ENCODE assay signal across 30 cellular contexts in genomic region chr2:70988726-70989648, GRCh38. TPM values are rescaled to one million over a fixed set of nuclear protein-coding genes. Genes with fewer than 3 reads are reported as not detected.
DNase-seq lines count a peak whose midpoint lies in the region; ATAC-seq and TF ChIP-seq lines count a peak whose summit lies in the region.
"Had no signal": no experiment of that assay in that cellular context is flagged by ENCODE, and none has a peak within 500 bp of the region (broad histone marks: within the 10 kb centered on the region; RNA-seq: fewer than 3 reads in every experiment).

No MANE protein-coding gene starts in this region.

- H3K9ac ChIP-seq in endodermal cell (ENCODE audit: extremely low read depth, low read length, poor library complexity, severe bottlenecking) = no peak overlapping the region

- no peak overlapping the region for H3K27ac ChIP-seq in endodermal cell (ENCODE audit: low read depth, low read length)
- H3K27ac ChIP-seq: A549, adrenal gland, psoas muscle, upper lobe of left lung, WERI-Rb-1 had no signal

- H3K9me3 ChIP-seq in endodermal cell (ENCODE audit: control insufficient read depth, low read length) = no peaks in the 10 kb centered on the region
- H3K9me3 ChIP-seq: A549, adrenal gland, heart left ventricle, psoas muscle, upper lobe of left lung had no signal

- peaks cover 42% of the 10 kb centered on the region for H3K36me3 ChIP-seq in endodermal cell (ENCODE audit: control insufficient read depth, insufficient read depth, low read length)

- DNase-seq in activated T-cell treated with anti-CD3 and anti-CD28 coated beads, Interleukin-2, amount 50 U/mL, for 24 hours = no peak
- DNase-seq in activated T-cell treated with anti-CD3 and anti-CD28 coated beads for 4 hours = no peak
- peak; percentile 1 for DNase-seq in GM03348 (ENCODE audit: low spot score)
- peak; percentile 22 for DNase-seq in endodermal cell
- no peak for DNase-seq in stimulated activated naive B cell treated with anti-CD40 and anti-IgM and Interleukin-4, amounts not matched to agents 10 μg/mL and 1 μg/mL and 100 μg/mL, for 72 hours
- DNase-seq in iPS-NIHi11 (ENCODE audit: low spot score) = no peak
- no peak for DNase-seq in SKM-1 (lab: John Stamatoyannopoulos, UW; ENCODE audit: unreplicated experiment)
- no peak for DNase-seq in SK-N-DZ (ENCODE audit: low spot score)
- DNase-seq: activated CD4-positive, alpha-beta T cell treated with anti-CD3 and anti-CD28 coated beads, Interleukin-2, amount 10 ng/mL, durations not matched to agents 24 days and 14 days; AML-193; CD8-positive, alpha-beta memory T cell; foreskin melanocyte; kidney; midbrain; naive B cell; NCI-H446 treated with DMSO at 0.1 percent for 48 hours; SIG-M5; T1000; WERI-Rb-1 had no signal

- H3K27me3 ChIP-seq in endodermal cell (ENCODE audit: control insufficient read depth, insufficient read depth, low read length, poor library complexity, severe bottlenecking) = no peaks in the 10 kb centered on the region
- H3K27me3 ChIP-seq: adrenal gland, dorsolateral prefrontal cortex, heart left ventricle, upper lobe of left lung had no signal

- H3K9me3 Mint-ChIP-seq in activated T-cell treated with anti-CD3 and anti-CD28 coated beads, Interleukin-2, amount 50 U/mL, for 24 hours = no peaks in the 10 kb centered on the region
- no peaks in the 10 kb centered on the region for H3K9me3 Mint-ChIP-seq in endodermal cell
- no peaks in the 10 kb centered on the region for H3K9me3 Mint-ChIP-seq in stimulated activated naive B cell treated with anti-CD40 and anti-IgM and Interleukin-4, amounts not matched to agents 10 μg/mL and 1 μg/mL and 100 μg/mL, for 72 hours
- H3K9me3 Mint-ChIP-seq: activated CD4-positive, alpha-beta T cell treated with anti-CD3 and anti-CD28 coated beads, Interleukin-2, amount 10 ng/mL, durations not matched to agents 24 days and 14 days; brain; CD8-positive, alpha-beta memory T cell; GM23338; IgD-negative memory B cell; naive B cell; stimulated activated memory B cell treated with anti-CD40 and anti-IgM and Interleukin-4, amounts not matched to agents 10 μg/mL and 1 μg/mL and 100 μg/mL, for 72 hours had no signal

- no peaks in the 10 kb centered on the region for H3K27me3 Mint-ChIP-seq in activated T-cell treated with anti-CD3 and anti-CD28 coated beads, Interleukin-2, amount 50 U/mL, for 24 hours
- H3K27me3 Mint-ChIP-seq in endodermal cell (ENCODE audit: insufficient read depth) = no peaks in the 10 kb centered on the region
- no peaks in the 10 kb centered on the region for H3K27me3 Mint-ChIP-seq in stimulated activated naive B cell treated with anti-CD40 and anti-IgM and Interleukin-4, amounts not matched to agents 10 μg/mL and 1 μg/mL and 100 μg/mL, for 72 hours
- H3K27me3 Mint-ChIP-seq: activated CD4-positive, alpha-beta T cell treated with anti-CD3 and anti-CD28 coated beads, Interleukin-2, amount 10 ng/mL, durations not matched to agents 24 days and 14 days; CD8-positive, alpha-beta memory T cell; IgD-negative memory B cell; naive B cell; stimulated activated memory B cell treated with anti-CD40 and anti-IgM and Interleukin-4, amounts not matched to agents 10 μg/mL and 1 μg/mL and 100 μg/mL, for 72 hours had no signal

- H3K36me3 Mint-ChIP-seq in activated T-cell treated with anti-CD3 and anti-CD28 coated beads, Interleukin-2, amount 50 U/mL, for 24 hours (ENCODE audit: low read depth) = peaks cover 95% of the 10 kb centered on the region
- H3K36me3 Mint-ChIP-seq in endodermal cell (ENCODE audit: low read depth) = peaks cover 41% of the 10 kb centered on the region
- peaks cover 41 to 62% of the 10 kb centered on the region in 2 donors for H3K36me3 Mint-ChIP-seq in stimulated activated naive B cell treated with anti-CD40 and anti-IgM and Interleukin-4, amounts not matched to agents 10 μg/mL and 1 μg/mL and 100 μg/mL, for 72 hours

- H3K4me1 Mint-ChIP-seq in activated T-cell treated with anti-CD3 and anti-CD28 coated beads, Interleukin-2, amount 50 U/mL, for 24 hours (ENCODE audit: low read depth) = peaks cover 41% of the 10 kb centered on the region
- H3K4me1 Mint-ChIP-seq in endodermal cell = peaks cover 8% of the 10 kb centered on the region
- peaks cover 37 to 54% of the 10 kb centered on the region in 2 donors for H3K4me1 Mint-ChIP-seq in stimulated activated naive B cell treated with anti-CD40 and anti-IgM and Interleukin-4, amounts not matched to agents 10 μg/mL and 1 μg/mL and 100 μg/mL, for 72 hours

- H3K4me3 Mint-ChIP-seq in activated T-cell treated with anti-CD3 and anti-CD28 coated beads, Interleukin-2, amount 50 U/mL, for 24 hours = no peak overlapping the region
- H3K4me3 Mint-ChIP-seq in endodermal cell = no peak overlapping the region
- H3K4me3 Mint-ChIP-seq in stimulated activated naive B cell treated with anti-CD40 and anti-IgM and Interleukin-4, amounts not matched to agents 10 μg/mL and 1 μg/mL and 100 μg/mL, for 72 hours = no peak overlapping the region
- H3K4me3 Mint-ChIP-seq: activated CD4-positive, alpha-beta T cell treated with anti-CD3 and anti-CD28 coated beads, Interleukin-2, amount 10 ng/mL, durations not matched to agents 24 days and 14 days; CD8-positive, alpha-beta memory T cell; GM23338; naive B cell; stimulated activated memory B cell treated with anti-CD40 and anti-IgM and Interleukin-4, amounts not matched to agents 10 μg/mL and 1 μg/mL and 100 μg/mL, for 72 hours had no signal

- H3K27ac Mint-ChIP-seq in activated T-cell treated with anti-CD3 and anti-CD28 coated beads, Interleukin-2, amount 50 U/mL, for 24 hours = peak overlapping the region; percentile 28
- H3K27ac Mint-ChIP-seq in endodermal cell = no peak overlapping the region
- H3K27ac Mint-ChIP-seq in stimulated activated naive B cell treated with anti-CD40 and anti-IgM and Interleukin-4, amounts not matched to agents 10 μg/mL and 1 μg/mL and 100 μg/mL, for 72 hours = peak overlapping the region; percentile 49
- H3K27ac Mint-ChIP-seq: activated CD4-positive, alpha-beta T cell treated with anti-CD3 and anti-CD28 coated beads, Interleukin-2, amount 10 ng/mL, durations not matched to agents 24 days and 14 days; brain; GM23338; IgD-negative memory B cell; stimulated activated memory B cell treated with anti-CD40 and anti-IgM and Interleukin-4, amounts not matched to agents 10 μg/mL and 1 μg/mL and 100 μg/mL, for 72 hours had no signal

- peaks cover 3% of the 10 kb centered on the region for H3K4me1 ChIP-seq in endodermal cell (ENCODE audit: control insufficient read depth, insufficient read depth, low read length)

- no peak for TF ChIP-seq CTCF in endodermal cell (conservative IDR thresholded peaks at IDR 0.05)

- 88 to 92% methylated on average over 8 to 16 of the region's 16 CpGs for WGBS in endodermal cell (ENCODE audit: insufficient coverage in 1 of 2, insufficient read length in 1 of 2), 2 experiments

- no peak for ATAC-seq in stimulated activated naive B cell treated with anti-CD40 and anti-IgM and Interleukin-4, amounts not matched to agents 10 μg/mL and 1 μg/mL and 100 μg/mL, for 72 hours (replicated peaks)
- ATAC-seq: A549; GM23338; heart left ventricle; psoas muscle; stimulated activated memory B cell treated with anti-CD40 and anti-IgM and Interleukin-4, amounts not matched to agents 10 μg/mL and 1 μg/mL and 100 μg/mL, for 72 hours had no signal

- H3K4me3 ChIP-seq in endodermal cell (ENCODE audit: low read length) = no peak overlapping the region
- H3K4me3 ChIP-seq: A549, adrenal gland, dorsolateral prefrontal cortex, GM23338, heart left ventricle, psoas muscle, upper lobe of left lung had no signal

RNA-seq across cellular contexts. Expression of gene TEX261, which starts 5.7 kb away (rescaled TPM):
- 10 to 100 TPM; 13.3 to 19.9 TPM for total RNA-seq in endodermal cell
- 33.6 TPM for polyA plus RNA-seq in endodermal cell (2013, experiment 1 of 2)
- polyA plus RNA-seq in endodermal cell (2013, experiment 2 of 2) = 25.2 TPM
- polyA plus RNA-seq in SK-N-DZ (2014; cell fraction: cytosol; rRNA removed) = 43.3 and 47.7 TPM in 2 replicates
- polyA plus RNA-seq in SK-N-DZ (2014; cell fraction: nucleus; rRNA removed) = 41.8 and 78.2 TPM in 2 replicates

RNA-seq across cellular contexts. Expression of gene ANKRD53, which starts 10.6 kb away (rescaled TPM):
- under 1 TPM; 0.24 to 0.97 TPM for total RNA-seq in endodermal cell
- polyA plus RNA-seq in endodermal cell (2013, experiment 1 of 2) = 1.1 TPM
- polyA plus RNA-seq in endodermal cell (2013, experiment 2 of 2) = 0.62 TPM
- polyA plus RNA-seq in SK-N-DZ (2014; cell fraction: cytosol; rRNA removed) = 0.15 TPM in 1 of 2 replicates, not detected in the other
- polyA plus RNA-seq in SK-N-DZ (2014; cell fraction: nucleus; rRNA removed) = 0.14 and 0.18 TPM in 2 replicates
- total RNA-seq: activated CD4-positive, alpha-beta T cell treated with anti-CD3 and anti-CD28 coated beads, Interleukin-2, amount 10 ng/mL, durations not matched to agents 24 days and 14 days; Daoy had no signal
- polyA plus RNA-seq: A549, IgD-negative memory B cell had no signal

RNA-seq across cellular contexts. Expression of gene ATP6V1B1, which starts 53.3 kb away (rescaled TPM):
- total RNA-seq in endodermal cell = not detected
- polyA plus RNA-seq in endodermal cell (2013, experiment 1 of 2) = 1.1 TPM
- polyA plus RNA-seq in endodermal cell (2013, experiment 2 of 2) = 0.79 TPM
- 1.7 and 1.8 TPM in 2 replicates for polyA plus RNA-seq in SK-N-DZ (2014; cell fraction: cytosol; rRNA removed)
- 18.6 and 32.4 TPM in 2 replicates for polyA plus RNA-seq in SK-N-DZ (2014; cell fraction: nucleus; rRNA removed)
- total RNA-seq: activated CD4-positive, alpha-beta T cell treated with anti-CD3 and anti-CD28 coated beads, Interleukin-2, amount 10 ng/mL, durations not matched to agents 24 days and 14 days; CD8-positive, alpha-beta memory T cell; GM23338 had no signal
- polyA plus RNA-seq: CD8-positive, alpha-beta memory T cell; GM23338; IgD-negative memory B cell had no signal

Comparison
In these comparisons a context has a peak if more than half of its experiments do, and no peak if none do; other contexts are left out.
1. DNase-seq: peak in GM03348 (single experiment) and endodermal cell (single experiment); none in activated T-cell treated with anti-CD3 and anti-CD28 coated beads, Interleukin-2, amount 50 U/mL, for 24 hours (single experiment), activated T-cell treated with anti-CD3 and anti-CD28 coated beads for 4 hours (single experiment), stimulated activated naive B cell treated with anti-CD40 and anti-IgM and Interleukin-4, amounts not matched to agents 10 μg/mL and 1 μg/mL and 100 μg/mL, for 72 hours (single experiment), iPS-NIHi11 (single experiment), SKM-1 (single experiment) and SK-N-DZ (single experiment).